In the genomic region with DNA sequence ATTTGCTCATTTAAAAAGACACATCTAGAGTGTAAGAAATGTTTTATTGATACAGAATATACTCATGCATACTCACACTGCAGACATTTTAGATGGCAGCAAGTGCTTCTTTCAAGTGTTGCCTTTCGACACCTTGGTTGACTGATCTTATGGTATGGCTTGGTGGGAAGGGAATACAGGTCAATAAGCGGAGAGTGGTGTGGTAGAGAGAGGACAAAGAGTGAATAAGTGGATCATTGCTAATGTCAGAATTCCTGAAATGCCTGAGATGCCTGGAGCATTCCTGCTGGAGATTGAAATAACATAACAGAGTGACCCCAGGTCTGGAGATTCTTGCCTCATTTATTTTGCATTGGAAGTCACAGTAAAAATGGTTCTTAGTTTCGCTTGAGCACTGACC, we compare ENCODE assay signal across 12 cellular contexts.
A peak's percentile ranks its signal among the peaks of the same experiment; 100 is the strongest.
DNase-seq lines count a peak whose midpoint lies in the region; ATAC-seq, FAIRE-seq and TF ChIP-seq lines count a peak whose summit lies in the region.
"Had no signal": no experiment of that assay in that cellular context is flagged by ENCODE, and none has a peak within 500 bp of the region (broad histone marks: within the 10 kb centered on the region; RNA-seq: fewer than 3 reads in every experiment).

No MANE protein-coding gene starts in this region.

- no peaks in the 10 kb centered on the region for H4K20me1 ChIP-seq in astrocyte (ENCODE audit: insufficient read depth, low read length)

- H3K9me3 Mint-ChIP-seq in astrocyte (ENCODE audit: unreplicated experiment) (no peaks in the 10 kb centered on the region), T-cell (peaks cover 2 to 14% (median 5%) of the 10 kb centered on the region in 3 donors)

- H3K4me1 Mint-ChIP-seq in astrocyte (ENCODE audit: low read depth, unreplicated experiment), result peaks cover 20% of the 10 kb centered on the region
- no peaks in the 10 kb centered on the region for H3K4me1 Mint-ChIP-seq in T-cell
- H3K4me1 Mint-ChIP-seq: central memory CD8-positive, alpha-beta T cell had no signal

- H3K4me1 ChIP-seq in astrocyte (ENCODE audit: insufficient read depth, low read length), result peaks cover 10% of the 10 kb centered on the region

- ATAC-seq in T-cell (replicated peaks in 1 of 4), result no peak
- no peak for ATAC-seq in GM19324 (IDR thresholded peaks at IDR 0.05; ENCODE audit: low FRiP score, unreplicated experiment)
- ATAC-seq: natural killer cell treated with Interleukin-12 subunit alpha and Interleukin-12 subunit beta and Interleukin-15 and Interleukin-18, amount 100 ng/mL, for 72 hours had no signal

- no peak overlapping the region for H3K4me3 Mint-ChIP-seq in astrocyte (ENCODE audit: unreplicated experiment)
- no peak overlapping the region for H3K4me3 Mint-ChIP-seq in T-cell
- H3K4me3 Mint-ChIP-seq: central memory CD8-positive, alpha-beta T cell; natural killer cell treated with Interleukin-12 subunit alpha and Interleukin-12 subunit beta and Interleukin-15 and Interleukin-18, amount 100 ng/mL, for 72 hours had no signal

- CTCF ChIA-PET in T-cell (lab: Charles Lee), result no interaction called here

- POLR2A ChIA-PET in T-cell (lab: Charles Lee), result no interaction called here

- peak overlapping the region; percentile 71 for H3K4me2 ChIP-seq in astrocyte (ENCODE audit: low read length)

- H3K36me3 ChIP-seq in astrocyte (ENCODE audit: insufficient read depth, low read length), result no peaks in the 10 kb centered on the region
- H3K36me3 ChIP-seq: tibial nerve had no signal

- no peaks in the 10 kb centered on the region for H3K27me3 ChIP-seq in astrocyte (ENCODE audit: insufficient read depth, low read length)
- H3K27me3 ChIP-seq: tibial nerve had no signal

- DNase-seq in A172 (ENCODE audit: low spot score) (peak; percentile 89), HS-27A (ENCODE audit: low read depth) (peak; percentile 73), astrocyte (ENCODE audit: low read depth) (peak; percentile 87), islet precursor cell (peak; percentile 77), T-cell (no peak), midbrain (lab: John Stamatoyannopoulos, UW) (no peak)
- no peak for DNase-seq in stimulated activated CD4-positive, alpha-beta T cell treated with anti-CD3 and anti-CD28 coated beads, Interleukin-4, amount 100 ng/mL, for 4 hours
- DNase-seq: NCI-H526 treated with DMSO at 0.1 percent for 48 hours had no signal

- H3K9me3 ChIP-seq in astrocyte (ENCODE audit: insufficient read depth, low read depth, low read length), result no peaks in the 10 kb centered on the region
- H3K9me3 ChIP-seq: tibial nerve had no signal

- no peaks in the 10 kb centered on the region for H3K27me3 Mint-ChIP-seq in astrocyte (ENCODE audit: low read depth, unreplicated experiment)
- H3K27me3 Mint-ChIP-seq in T-cell, result no peaks in the 10 kb centered on the region
- H3K27me3 Mint-ChIP-seq: central memory CD8-positive, alpha-beta T cell; natural killer cell treated with Interleukin-12 subunit alpha and Interleukin-12 subunit beta and Interleukin-15 and Interleukin-18, amount 100 ng/mL, for 72 hours had no signal

- no peak overlapping the region for H3K4me3 ChIP-seq in astrocyte (ENCODE audit: insufficient read depth, low read depth, low read length)
- H3K4me3 ChIP-seq: tibial nerve had no signal

- peak overlapping the region; percentile 33 for H3K9ac ChIP-seq in astrocyte (ENCODE audit: low read length)

- H3K27ac Mint-ChIP-seq in astrocyte (ENCODE audit: unreplicated experiment), result peak overlapping the region; percentile 88
- H3K27ac Mint-ChIP-seq in T-cell, result no peak overlapping the region
- H3K27ac Mint-ChIP-seq: natural killer cell treated with Interleukin-12 subunit alpha and Interleukin-12 subunit beta and Interleukin-15 and Interleukin-18, amount 100 ng/mL, for 72 hours had no signal

- H3K27ac ChIP-seq in astrocyte (ENCODE audit: low read depth, low read length), result peak overlapping the region; percentile 14

- no peaks in the 10 kb centered on the region for H3K36me3 Mint-ChIP-seq in astrocyte (ENCODE audit: low read depth, unreplicated experiment)
- H3K36me3 Mint-ChIP-seq in T-cell, result no peaks in the 10 kb centered on the region

- H2AFZ ChIP-seq in astrocyte (ENCODE audit: low read depth, low read length), result no peak overlapping the region

- H3K79me2 ChIP-seq in astrocyte (ENCODE audit: insufficient read depth, low read length), result no peaks in the 10 kb centered on the region

- no peak for TF ChIP-seq CTCF in astrocyte (IDR thresholded peaks at IDR 0.05; ENCODE audit: insufficient read depth, low read depth, low read length)

- peak; percentile 71 for FAIRE-seq in astrocyte (lab: Jason Lieb, UNC)

Comparison
In these comparisons a context has a peak if more than half of its experiments do, and no peak if none do; other contexts are left out.
1. DNase-seq: peak in A172 (single experiment), HS-27A (single experiment), astrocyte (single experiment) and islet precursor cell (single experiment); none in T-cell (0 of 34), stimulated activated CD4-positive, alpha-beta T cell treated with anti-CD3 and anti-CD28 coated beads, Interleukin-4, amount 100 ng/mL, for 4 hours (0 of 2) and midbrain (single experiment).